19 cellular contexts compared by ENCODE assay signal in genomic region chr20:64258071-64258823, GRCh38. TPM values are rescaled to one million over a fixed set of nuclear protein-coding genes. Genes with fewer than 3 reads are reported as not detected.
DNase-seq lines count a peak whose midpoint lies in the region; ATAC-seq and TF ChIP-seq lines count a peak whose summit lies in the region.
"Had no signal": no experiment of that assay in that cellular context is flagged by ENCODE, and none has a peak within 500 bp of the region (broad histone marks: within the 10 kb centered on the region; RNA-seq: fewer than 3 reads in every experiment).

No MANE protein-coding gene starts in this region.

- H3K27ac Mint-ChIP-seq in activated naive CD4-positive, alpha-beta T cell treated with anti-CD3 and anti-CD28 coated beads, Interleukin-2, amount 50 U/mL, for 24 hours, result peak overlapping the region; percentile 80
- H3K27ac Mint-ChIP-seq in immature natural killer cell, result peak overlapping the region in 3 of 6 donors; percentile 4 to 36 (median 9)
- H3K27ac Mint-ChIP-seq: activated CD8-positive, alpha-beta T cell treated with anti-CD3 and anti-CD28 coated beads, Interleukin-2, amount 10 ng/mL, durations not matched to agents 7 days and 5 days; effector memory CD8-positive, alpha-beta T cell; stimulated activated naive B cell treated with anti-CD40 and anti-IgM and Interleukin-4, amounts not matched to agents 10 μg/mL and 1 μg/mL and 100 μg/mL, for 72 hours had no signal

- peaks cover 7% of the 10 kb centered on the region for H3K36me3 Mint-ChIP-seq in activated naive CD4-positive, alpha-beta T cell treated with anti-CD3 and anti-CD28 coated beads, Interleukin-2, amount 50 U/mL, for 24 hours
- peaks cover 0 to 4% (median 0%) of the 10 kb centered on the region in 3 donors for H3K36me3 Mint-ChIP-seq in immature natural killer cell

- H3K4me3 ChIP-seq in retinal pigment epithelial cell (ENCODE audit: low read length), result no peak overlapping the region
- H3K4me3 ChIP-seq: lower lobe of right lung, upper lobe of right lung had no signal

- POLR2A ChIA-PET in RWPE1 (lab: Yijun Ruan, JAX; ENCODE audit: low non-redundant PET), result no interaction called here

- ATAC-seq in GM18868 (IDR thresholded peaks at IDR 0.05; ENCODE audit: unreplicated experiment), result no peak
- ATAC-seq: activated CD8-positive, alpha-beta T cell treated with anti-CD3 and anti-CD28 coated beads, Interleukin-2, amount 10 ng/mL, durations not matched to agents 7 days and 5 days; effector memory CD8-positive, alpha-beta T cell; heart left ventricle; lower lobe of right lung; stimulated activated naive B cell treated with anti-CD40 and anti-IgM and Interleukin-4, amounts not matched to agents 10 μg/mL and 1 μg/mL and 100 μg/mL, for 72 hours; upper lobe of right lung had no signal

- H3K4me3 Mint-ChIP-seq in activated naive CD4-positive, alpha-beta T cell treated with anti-CD3 and anti-CD28 coated beads, Interleukin-2, amount 50 U/mL, for 24 hours, result peak overlapping the region; percentile 34
- peak overlapping the region in 4 of 5 donors; percentile 10 to 51 (median 30) for H3K4me3 Mint-ChIP-seq in immature natural killer cell
- H3K4me3 Mint-ChIP-seq: activated CD8-positive, alpha-beta T cell treated with anti-CD3 and anti-CD28 coated beads, Interleukin-2, amount 10 ng/mL, durations not matched to agents 7 days and 5 days; stimulated activated naive B cell treated with anti-CD40 and anti-IgM and Interleukin-4, amounts not matched to agents 10 μg/mL and 1 μg/mL and 100 μg/mL, for 72 hours had no signal

- H3K9me3 Mint-ChIP-seq in activated naive CD4-positive, alpha-beta T cell treated with anti-CD3 and anti-CD28 coated beads, Interleukin-2, amount 50 U/mL, for 24 hours, result no peaks in the 10 kb centered on the region
- H3K9me3 Mint-ChIP-seq in immature natural killer cell, result no peaks in the 10 kb centered on the region
- H3K9me3 Mint-ChIP-seq: effector memory CD8-positive, alpha-beta T cell; stimulated activated naive B cell treated with anti-CD40 and anti-IgM and Interleukin-4, amounts not matched to agents 10 μg/mL and 1 μg/mL and 100 μg/mL, for 72 hours had no signal

- CTCF ChIA-PET in RWPE1 (lab: Yijun Ruan, JAX), result no interaction called here

- H3K27me3 Mint-ChIP-seq in activated naive CD4-positive, alpha-beta T cell treated with anti-CD3 and anti-CD28 coated beads, Interleukin-2, amount 50 U/mL, for 24 hours, result no peaks in the 10 kb centered on the region
- peaks cover 9 to 17% (median 9%) of the 10 kb centered on the region in 3 donors for H3K27me3 Mint-ChIP-seq in immature natural killer cell (ENCODE audit: low read depth in 3 of 3)
- H3K27me3 Mint-ChIP-seq: stimulated activated naive B cell treated with anti-CD40 and anti-IgM and Interleukin-4, amounts not matched to agents 10 μg/mL and 1 μg/mL and 100 μg/mL, for 72 hours had no signal

- peaks cover 72% of the 10 kb centered on the region for H3K4me1 Mint-ChIP-seq in activated naive CD4-positive, alpha-beta T cell treated with anti-CD3 and anti-CD28 coated beads, Interleukin-2, amount 50 U/mL, for 24 hours
- peaks cover 66 to 79% of the 10 kb centered on the region in 2 donors for H3K4me1 Mint-ChIP-seq in immature natural killer cell

- no peak for DNase-seq in activated naive CD4-positive, alpha-beta T cell treated with Interleukin-2 at 50 U/mL for 16 hours
- peak; percentile 71 for DNase-seq in NCI-H82 treated with DMSO at 0.1 percent for 48 hours (lab: John Stamatoyannopoulos, UW; ENCODE audit: unreplicated experiment)
- no peak for DNase-seq in immature natural killer cell
- DNase-seq in retinal pigment epithelial cell (ENCODE audit: low read depth), result peak; percentile 80
- no peak for DNase-seq in stimulated activated naive CD4-positive, alpha-beta T cell treated with Interleukin-2 at 50 U/mL for 16 hours (lab: John Stamatoyannopoulos, UW)
- DNase-seq in RWPE1 (ENCODE audit: low spot score), result no peak
- DNase-seq: ACHN; activated CD8-positive, alpha-beta T cell treated with anti-CD3 and anti-CD28 coated beads, Interleukin-2, amount 10 ng/mL, durations not matched to agents 7 days and 5 days; aorta; DMS79 treated with DMSO at 0.1 percent for 48 hours; effector memory CD8-positive, alpha-beta T cell; heart left ventricle; lower lobe of right lung; NCI-H1417 treated with DMSO at 0.1 percent for 48 hours; retina; stimulated activated naive B cell treated with anti-CD40 and anti-IgM and Interleukin-4, amounts not matched to agents 10 μg/mL and 1 μg/mL and 100 μg/mL, for 72 hours; upper lobe of right lung had no signal

- TF ChIP-seq CTCF in retinal pigment epithelial cell (conservative IDR thresholded peaks at IDR 0.05; ENCODE audit: low read depth, low read length) (no peak), RWPE1 (conservative IDR thresholded peaks at IDR 0.05; ENCODE audit: low read depth) (no peak)

- H3K27ac ChIP-seq in RWPE1, result no peak overlapping the region
- H3K27ac ChIP-seq: lower lobe of right lung, upper lobe of right lung had no signal

RNA-seq across cellular contexts. Expression of gene PCMTD2, which starts 2.7 kb away (rescaled TPM):
- 10 to 100 TPM; 43.3 to 65.4 (median 58.2) TPM for polyA plus RNA-seq in immature natural killer cell

Comparison
In these comparisons a context has a peak if more than half of its experiments do, and no peak if none do; other contexts are left out.
1. DNase-seq: peak in NCI-H82 treated with DMSO at 0.1 percent for 48 hours (single experiment) and retinal pigment epithelial cell (single experiment); none in activated naive CD4-positive, alpha-beta T cell treated with Interleukin-2 at 50 U/mL for 16 hours (single experiment), immature natural killer cell (0 of 3), stimulated activated naive CD4-positive, alpha-beta T cell treated with Interleukin-2 at 50 U/mL for 16 hours (single experiment) and RWPE1 (single experiment).